9 cellular contexts compared by ENCODE assay signal in the genomic region with DNA sequence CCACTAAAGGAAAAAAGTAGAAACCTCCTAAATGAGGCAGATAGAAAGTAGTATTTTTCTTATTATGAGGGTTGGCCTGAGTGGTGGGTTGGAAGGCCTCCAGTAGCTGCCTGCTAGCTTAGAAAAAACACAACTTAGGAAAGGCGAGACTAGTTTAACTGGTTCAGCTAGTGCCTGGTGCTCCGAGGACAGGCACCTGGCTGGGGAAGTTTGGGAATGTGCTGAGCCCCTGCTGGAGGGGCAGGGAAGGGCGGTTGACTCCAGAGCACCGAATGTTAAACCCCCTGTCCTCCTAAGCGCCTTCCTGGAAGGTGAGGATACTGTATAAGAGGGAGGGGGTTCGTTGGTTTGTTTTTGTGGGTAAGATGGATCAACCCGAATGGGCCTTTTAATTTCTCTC. TPM values are rescaled to one million over a fixed set of nuclear protein-coding genes. Genes with fewer than 3 reads are reported as not detected.
DNase-seq lines count a peak whose midpoint lies in the region; ATAC-seq and TF ChIP-seq lines count a peak whose summit lies in the region.
"Had no signal": no experiment of that assay in that cellular context is flagged by ENCODE, and none has a peak within 500 bp of the region (broad histone marks: within the 10 kb centered on the region; RNA-seq: fewer than 3 reads in every experiment).

No MANE protein-coding gene starts in this region.

- H3K36me3 Mint-ChIP-seq in activated CD4-positive, alpha-beta T cell treated with anti-CD3 and anti-CD28 coated beads, Interleukin-2, amount 10 ng/mL, durations not matched to agents 24 days and 14 days (ENCODE audit: low read depth) = peaks cover 13% of the 10 kb centered on the region

- no peaks in the 10 kb centered on the region for H3K27me3 Mint-ChIP-seq in activated CD4-positive, alpha-beta T cell treated with anti-CD3 and anti-CD28 coated beads, Interleukin-2, amount 10 ng/mL, durations not matched to agents 24 days and 14 days

- H3K27ac Mint-ChIP-seq in activated CD4-positive, alpha-beta T cell treated with anti-CD3 and anti-CD28 coated beads, Interleukin-2, amount 10 ng/mL, durations not matched to agents 24 days and 14 days = peak overlapping the region; percentile 85

- no peak overlapping the region for H3K4me3 ChIP-seq in SK-N-SH (ENCODE audit: low read depth in 2 of 2, low read length in 1 of 2)
- H3K4me3 ChIP-seq in thoracic aorta = no peak overlapping the region

- H3K4me2 ChIP-seq in SK-N-SH = no peak overlapping the region

- TF ChIP-seq CTCF in SK-N-SH (IDR thresholded peaks at IDR 0.05) (peak; percentile 40), foreskin keratinocyte (conservative IDR thresholded peaks at IDR 0.05) (peak; percentile 66), thoracic aorta (IDR thresholded peaks at IDR 0.05) (peak; percentile 24)

- H3K79me2 ChIP-seq in SK-N-SH (ENCODE audit: insufficient read depth) = peaks cover 13% of the 10 kb centered on the region; the same call in 1 of the 2 replicates

- DNase-seq in activated CD4-positive, alpha-beta T cell treated with anti-CD3 and anti-CD28 coated beads, Interleukin-2, amount 10 ng/mL, durations not matched to agents 24 days and 14 days = no peak
- no peak for DNase-seq in activated CD4-positive, alpha-beta T cell treated with anti-CD3 and anti-CD28 coated beads for 4 hours
- peak; percentile 44 for DNase-seq in SK-N-SH
- DNase-seq in foreskin keratinocyte = peak in 1 of 2 donors; percentile 65
- DNase-seq in thoracic aorta (ENCODE audit: low spot score) = no peak
- DNase-seq in RPMI8226 = no peak
- no peak for DNase-seq in COR-L47 (lab: John Stamatoyannopoulos, UW)
- DNase-seq: NK-92 treated with Interleukin-12 subunit alpha and Interleukin-12 subunit beta, amount 100 ng/mL, for 24 hours had no signal

- H4K20me1 ChIP-seq in SK-N-SH (ENCODE audit: insufficient read depth) = peaks cover 12% of the 10 kb centered on the region

- H3K9ac ChIP-seq in SK-N-SH = no peak overlapping the region

- peaks cover 55% of the 10 kb centered on the region for H3K4me1 Mint-ChIP-seq in activated CD4-positive, alpha-beta T cell treated with anti-CD3 and anti-CD28 coated beads, Interleukin-2, amount 10 ng/mL, durations not matched to agents 24 days and 14 days

- H3F3A ChIP-seq in SK-N-SH (replicated peaks; ENCODE audit: insufficient read depth) = peaks cover 2% of the 10 kb centered on the region

- no peaks in the 10 kb centered on the region for H3K36me3 ChIP-seq in SK-N-SH (replicated peaks in 1 of 2; ENCODE audit: control insufficient read depth in 1 of 2, insufficient read depth in 2 of 2, low read length in 1 of 2)
- no peaks in the 10 kb centered on the region for H3K36me3 ChIP-seq in thoracic aorta

- H3K27me3 ChIP-seq in SK-N-SH (ENCODE audit: insufficient read depth) = no peaks in the 10 kb centered on the region
- H3K27me3 ChIP-seq in foreskin keratinocyte = no peaks in the 10 kb centered on the region
- no peaks in the 10 kb centered on the region for H3K27me3 ChIP-seq in thoracic aorta (replicated peaks; ENCODE audit: insufficient read depth)

- H3K4me3 Mint-ChIP-seq in activated CD4-positive, alpha-beta T cell treated with anti-CD3 and anti-CD28 coated beads, Interleukin-2, amount 10 ng/mL, durations not matched to agents 24 days and 14 days = peak overlapping the region; percentile 34

- POLR2A ChIA-PET in SK-N-SH (lab: Yijun Ruan, JAX) = no interaction called here

- TF ChIP-seq RAD21 in SK-N-SH (IDR thresholded peaks at IDR 0.05; ENCODE audit: low read length) = no peak

- ATAC-seq in foreskin keratinocyte (peak; percentile 79), thoracic aorta (ENCODE audit: insufficient number of reproducible peaks, low FRiP score, low read depth) (no peak), HG02571 (IDR thresholded peaks at IDR 0.05; ENCODE audit: unreplicated experiment) (no peak)

- H3K4me1 ChIP-seq in SK-N-SH (ENCODE audit: control insufficient read depth in 1 of 2, insufficient read depth in 2 of 2, low read depth in 1 of 2, low read length in 1 of 2) = peaks cover 17 to 27% of the 10 kb centered on the region in 2 experiments; a peak in 3 of 4 replicates
- peaks cover 17% of the 10 kb centered on the region for H3K4me1 ChIP-seq in foreskin keratinocyte
- H3K4me1 ChIP-seq in thoracic aorta (ENCODE audit: control insufficient read depth in 1 of 2, low read depth in 2 of 2) = peaks cover 0 to 28% of the 10 kb centered on the region in 2 donors

- H3K9me3 ChIP-seq in SK-N-SH = no peaks in the 10 kb centered on the region
- H3K9me3 ChIP-seq in thoracic aorta = no peaks in the 10 kb centered on the region

- TF ChIP-seq EP300 in SK-N-SH (IDR thresholded peaks at IDR 0.05; ENCODE audit: borderline replicate concordance in 1 of 2, low read depth in 1 of 2, low read length in 1 of 2) = no peak

- H3K9me2 ChIP-seq in SK-N-SH = no peaks in the 10 kb centered on the region

- no peak overlapping the region for H2AFZ ChIP-seq in SK-N-SH (ENCODE audit: low read depth)

- no peaks in the 10 kb centered on the region for H3K9me3 Mint-ChIP-seq in activated CD4-positive, alpha-beta T cell treated with anti-CD3 and anti-CD28 coated beads, Interleukin-2, amount 10 ng/mL, durations not matched to agents 24 days and 14 days

- H3K27ac ChIP-seq in SK-N-SH (ENCODE audit: low read depth in 2 of 2, low read length in 1 of 2) = no peak overlapping the region
- H3K27ac ChIP-seq in foreskin keratinocyte = no peak overlapping the region
- H3K27ac ChIP-seq in thoracic aorta = peak overlapping the region in 1 of 2 donors; percentile 13

- intact Hi-C loops in activated CD4-positive, alpha-beta T cell treated with anti-CD3 and anti-CD28 coated beads, Interleukin-2, amount 10 ng/mL, durations not matched to agents 24 days and 14 days (cut with micrococcal nuclease) = loop anchor here (5.0 kb wide), 1 partner anchor 394 kb away; the partner anchor contains the start of gene MLKL

- CTCF ChIA-PET in SK-N-SH (lab: Yijun Ruan, JAX) = interaction anchor here (0.8 to 8.7 kb wide), 4 partner anchors 8 to 99 kb away, joined by 3 to 56 read pairs (median 4); no protein-coding TSS in a partner anchor

- WGBS in SK-N-SH (ENCODE audit: low lambda C conversion rate) = 92% methylated on average over 7 of the region's 7 CpGs

TF ChIP-seq in SK-N-SH, 30 proteins besides CTCF, POLR2A, EP300 and RAD21:
- no peak for TF ChIP-seq MEF2A (IDR thresholded peaks at IDR 0.05; ENCODE audit: borderline replicate concordance, low read depth)
- TF ChIP-seq JUND (IDR thresholded peaks at IDR 0.05) = no peak
- no peak for TF ChIP-seq FOXJ3 (CRISPR knock-in tag; IDR thresholded peaks at IDR 0.05)
- TF ChIP-seq RXRA (IDR thresholded peaks at IDR 0.05; ENCODE audit: borderline replicate concordance, low read depth) = no peak
- TF ChIP-seq NFIC (IDR thresholded peaks at IDR 0.05; ENCODE audit: borderline replicate concordance) = no peak
- no peak for TF ChIP-seq TAF1 (IDR thresholded peaks at IDR 0.05; ENCODE audit: borderline replicate concordance, low read depth, low read length)
- TF ChIP-seq, protein P1, sequence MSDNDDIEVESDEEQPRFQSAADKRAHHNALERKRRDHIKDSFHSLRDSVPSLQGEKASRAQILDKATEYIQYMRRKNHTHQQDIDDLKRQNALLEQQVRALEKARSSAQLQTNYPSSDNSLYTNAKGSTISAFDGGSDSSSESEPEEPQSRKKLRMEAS (IDR thresholded peaks at IDR 0.05; ENCODE audit: low read depth) = no peak
- no peak for TF ChIP-seq CHD2 (IDR thresholded peaks at IDR 0.05; ENCODE audit: low read length, partially characterized antibody)
- TF ChIP-seq SMC3 (IDR thresholded peaks at IDR 0.05; ENCODE audit: low read depth, low read length) = no peak
- TF ChIP-seq MXI1 (IDR thresholded peaks at IDR 0.05; ENCODE audit: low read depth, low read length) = no peak
- no peak for TF ChIP-seq GABPA (IDR thresholded peaks at IDR 0.05; ENCODE audit: low read depth)
- no peak for TF ChIP-seq GATA2 (CRISPR knock-in tag; IDR thresholded peaks at IDR 0.05)
TF ChIP-seq in SK-N-SH: peak in this region for 0.

RNA-seq across cellular contexts. Expression of gene LDHD, which starts 19.9 kb away (rescaled TPM):
- total RNA-seq in activated CD4-positive, alpha-beta T cell treated with anti-CD3 and anti-CD28 coated beads, Interleukin-2, amount 10 ng/mL, durations not matched to agents 24 days and 14 days = 0.09 and 0.24 TPM in 2 replicates
- polyA plus RNA-seq in SK-N-SH (2012; rRNA removed) (0.53 and 0.70 TPM in 2 replicates), foreskin keratinocyte (0.45 and 0.50 TPM in 2 replicates)
- polyA plus RNA-seq in SK-N-SH (2012; cell fraction: cytosol; rRNA removed) = 0.15 and 0.25 TPM in 2 replicates
- polyA plus RNA-seq in SK-N-SH (2012; cell fraction: nucleus; rRNA removed) = 1.4 TPM in 2 replicates
- total RNA-seq in foreskin keratinocyte (0.48 and 0.49 TPM in 2 replicates), thoracic aorta (10 to 100 TPM in 1 of 2 donors, 1 to 10 TPM in 1; 7.2 to 14.1 TPM)

RNA-seq across cellular contexts. Expression of gene ZFP1, which starts 51.6 kb away (rescaled TPM):
- total RNA-seq in activated CD4-positive, alpha-beta T cell treated with anti-CD3 and anti-CD28 coated beads, Interleukin-2, amount 10 ng/mL, durations not matched to agents 24 days and 14 days = 14.3 and 16.5 TPM in 2 replicates
- 3.0 and 3.7 TPM in 2 replicates for polyA plus RNA-seq in SK-N-SH (2012; rRNA removed)
- polyA plus RNA-seq in SK-N-SH (2012; cell fraction: cytosol; rRNA removed) = 4.5 and 4.6 TPM in 2 replicates
- 1.7 and 3.6 TPM in 2 replicates for polyA plus RNA-seq in SK-N-SH (2012; cell fraction: nucleus; rRNA removed)
- total RNA-seq in foreskin keratinocyte = 12.9 and 15.5 TPM in 2 replicates
- 2.7 and 4.3 TPM in 2 replicates for polyA plus RNA-seq in foreskin keratinocyte
- 10 to 100 TPM in 1 of 2 donors, 1 to 10 TPM in 1; 8.1 to 14.6 TPM for total RNA-seq in thoracic aorta
